7 cellular contexts compared by ENCODE assay signal in genomic region chr10:1920127-1920526, GRCh38.
"Had no signal": no experiment of that assay in that cellular context is flagged by ENCODE, and none has a peak within 500 bp of the region (broad histone marks: within the 10 kb centered on the region; RNA-seq: fewer than 3 reads in every experiment).

No MANE protein-coding gene starts in this region.

- H3K4me2 ChIP-seq: GM23338 had no signal

- H3K4me3 ChIP-seq: GM23338 had no signal

- H3K9me3 Mint-ChIP-seq: GM23338, H9 had no signal

- H3K4me3 Mint-ChIP-seq: GM23338, H9 had no signal

- H2AFZ ChIP-seq: GM23338 had no signal

- FAIRE-seq: H1, H54, HTR-8/SVneo had no signal

- H3K27ac Mint-ChIP-seq: GM23338, H9 had no signal

- ATAC-seq: GM23338 had no signal

- DNase-seq: H9, HCEC 1CT, IMR-90 had no signal
